Comparison of ENCODE assay signal across 18 cellular contexts in the genomic region with DNA sequence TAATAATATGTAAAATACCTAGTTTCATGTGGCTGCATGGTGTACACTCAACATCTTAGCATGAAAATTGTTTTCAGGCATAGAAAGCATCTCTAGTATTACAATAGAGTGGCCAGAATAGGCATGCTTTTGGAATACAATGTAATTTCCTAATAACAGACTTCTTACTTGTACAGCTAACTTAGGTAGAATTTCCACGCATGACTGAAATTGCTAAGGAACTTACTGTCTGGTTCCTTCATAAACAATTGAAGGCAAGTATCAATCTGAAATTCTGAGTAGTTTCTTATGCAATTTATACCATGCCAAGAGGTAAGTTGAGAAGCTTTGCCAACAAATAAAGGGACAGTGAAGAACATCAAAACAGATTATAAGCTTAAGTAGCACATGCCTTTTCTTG. TPM values are rescaled to one million over a fixed set of nuclear protein-coding genes. Genes with fewer than 3 reads are reported as not detected.
DNase-seq lines count a peak whose midpoint lies in the region; ATAC-seq, FAIRE-seq and TF ChIP-seq lines count a peak whose summit lies in the region.
"Had no signal": no experiment of that assay in that cellular context is flagged by ENCODE, and none has a peak within 500 bp of the region (broad histone marks: within the 10 kb centered on the region; RNA-seq: fewer than 3 reads in every experiment).

No MANE protein-coding gene starts in this region.

- H3K9ac ChIP-seq in HUES6 (ENCODE audit: low read length) (no peak overlapping the region), colonic mucosa (ENCODE audit: low read depth in 2 of 2, low read length in 2 of 2) (no peak overlapping the region), HepG2 (ENCODE audit: insufficient read depth, low read depth, low read length) (peak overlapping the region; percentile 33)
- H3K9ac ChIP-seq: BLaER1 treated with 17β-estradiol and CSF1 and Interleukin-3, amounts not matched to agents 10 nM and 100 nM; GM23248 had no signal

- TF ChIP-seq CTCF in 22Rv1 (IDR thresholded peaks at IDR 0.05) (no peak), colonic mucosa (IDR thresholded peaks at IDR 0.05) (no peak), HepG2 (CRISPR knock-in tag; IDR thresholded peaks at IDR 0.05) (no peak), GM13977 (IDR thresholded peaks at IDR 0.05; ENCODE audit: extremely low read depth, insufficient read depth, missing control alignments) (no peak)

- H3K36me3 ChIP-seq in HUES6 (ENCODE audit: control insufficient read depth, insufficient read depth, low read length), result no peaks in the 10 kb centered on the region
- H3K36me3 ChIP-seq in colonic mucosa, result no peaks in the 10 kb centered on the region
- no peaks in the 10 kb centered on the region for H3K36me3 ChIP-seq in HepG2 (replicated peaks in 1 of 2; ENCODE audit: control insufficient read depth in 1 of 2, insufficient read depth in 2 of 2, low read length in 2 of 2)
- H3K36me3 ChIP-seq: BLaER1 treated with 17β-estradiol and CSF1 and Interleukin-3, amounts not matched to agents 10 nM and 100 nM had no signal

- no peak for TF ChIP-seq POLR2A in HepG2 (IDR thresholded peaks at IDR 0.05; ENCODE audit: insufficient read depth in 1 of 2, low read depth in 2 of 2, low read length in 2 of 2)

- POLR2A ChIA-PET in HepG2 (lab: Yijun Ruan, JAX), result interaction anchor here (0.8 to 4.0 kb wide), 9 partner anchors 9 to 349 kb away, joined by 3 to 56 read pairs (median 7); a partner anchor contains a TSS

- DNase-seq in colonic mucosa (no peak), HepG2 (ENCODE audit: low spot score) (no peak), GM13977 (ENCODE audit: low spot score) (no peak), frontal cortex (ENCODE audit: low spot score in 2 of 2) (no peak), DMS 273 treated with DMSO at 0.1 percent for 48 hours (lab: John Stamatoyannopoulos, UW) (no peak), NCI-H2081 (lab: John Stamatoyannopoulos, UW) (no peak)
- DNase-seq: EL, GM23248, NCI-H1092 treated with DMSO at 0.1 percent for 48 hours, NCI-H345, NCI-H526 treated with DMSO at 0.1 percent for 48 hours, SHP77 treated with DMSO at 0.1 percent for 48 hours had no signal

- TF ChIP-seq EP300 in HepG2 (IDR thresholded peaks at IDR 0.05; ENCODE audit: low read depth in 2 of 2, low read length in 2 of 2) (no peak), HepG2 (CRISPR knock-in tag; IDR thresholded peaks at IDR 0.05; ENCODE audit: borderline replicate concordance) (no peak)

- CTCF ChIA-PET in HepG2 (lab: Yijun Ruan, JAX; ENCODE audit: low intra/inter-chr PET ratio, low total read pairs), result no interaction called here

- H3K27me3 ChIP-seq in HUES6 (ENCODE audit: control insufficient read depth, insufficient read depth, low read length) (no peaks in the 10 kb centered on the region), colonic mucosa (no peaks in the 10 kb centered on the region), HepG2 (ENCODE audit: control insufficient read depth in 1 of 2, insufficient read depth in 2 of 2, low read length in 2 of 2) (no peaks in the 10 kb centered on the region)
- H3K27me3 ChIP-seq: BLaER1 treated with 17β-estradiol and CSF1 and Interleukin-3, amounts not matched to agents 10 nM and 100 nM had no signal

- peak overlapping the region; percentile 68 for H3K4me2 ChIP-seq in HepG2 (ENCODE audit: low read depth, low read length)
- H3K4me2 ChIP-seq: BLaER1 treated with 17β-estradiol and CSF1 and Interleukin-3, amounts not matched to agents 10 nM and 100 nM had no signal

- peaks cover 3% of the 10 kb centered on the region for H3K79me2 ChIP-seq in HepG2 (ENCODE audit: insufficient read depth, low read length)

- FAIRE-seq in HepG2 (lab: Jason Lieb, UNC) (no peak), frontal cortex (lab: Jason Lieb, UNC) (no peak)
- FAIRE-seq: A549 had no signal

- BruUV-seq in HepG2 (replicated peaks; lab: Mats Ljungman, UMichigan), result TSS peak; percentile 96

- H3K4me3 ChIP-seq in HUES6 (ENCODE audit: low read depth, low read length), result no peak overlapping the region
- H3K4me3 ChIP-seq in colonic mucosa, result no peak overlapping the region
- peak overlapping the region in 1 of 3 experiments; percentile 11; a peak in 1 of 6 replicates for H3K4me3 ChIP-seq in HepG2 (replicated peaks in 1 of 3; ENCODE audit: insufficient read depth in 1 of 3, low read depth in 2 of 3, low read length in 3 of 3)
- H3K4me3 ChIP-seq: A549; BLaER1 treated with 17β-estradiol and CSF1 and Interleukin-3, amounts not matched to agents 10 nM and 100 nM; GM23248 had no signal

- H2AFZ ChIP-seq in HepG2 (ENCODE audit: low read length), result no peak overlapping the region
- H2AFZ ChIP-seq: GM23248 had no signal

- H3K9me3 ChIP-seq in HUES6 (ENCODE audit: control insufficient read depth, insufficient read depth, low read depth, low read length), result no peaks in the 10 kb centered on the region
- no peaks in the 10 kb centered on the region for H3K9me3 ChIP-seq in colonic mucosa
- H3K9me3 ChIP-seq in HepG2 (ENCODE audit: low read length), result peaks cover 5% of the 10 kb centered on the region; the same call in 1 of the 2 replicates
- H3K9me3 ChIP-seq: A549 had no signal

- WGBS in HepG2 (ENCODE audit: low lambda C conversion rate), result 82% methylated on average over 1 of the region's 1 CpG

- TF ChIP-seq RAD21 in HepG2 (CRISPR knock-in tag; IDR thresholded peaks at IDR 0.05), result no peak

- no peaks in the 10 kb centered on the region for H4K20me1 ChIP-seq in HepG2 (ENCODE audit: insufficient read depth, low read length)
- H4K20me1 ChIP-seq: BLaER1 treated with 17β-estradiol and CSF1 and Interleukin-3, amounts not matched to agents 10 nM and 100 nM had no signal

- in situ Hi-C loops in HepG2 (cut with HindIII; ENCODE audit: extremely low pct_ligation_motif_present, low pct_unique_long_range_greater_than_20kb), result loop anchor here (5.0 kb wide), 1 partner anchor 349 kb away; no protein-coding TSS in a partner anchor
- in situ Hi-C loops in GM13977 (cut with MboI; ENCODE audit: low pct_unique_long_range_greater_than_20kb, low sequenced_read_pairs, unreplicated experiment), result no loop called here

- H3K27ac ChIP-seq in 22Rv1, result peak overlapping the region; percentile 66
- H3K27ac ChIP-seq in HUES6 (ENCODE audit: low read depth, low read length), result peak overlapping the region; percentile 61; the same call in 1 of the 2 replicates
- peak overlapping the region; percentile 58 for H3K27ac ChIP-seq in colonic mucosa
- H3K27ac ChIP-seq in HepG2 (ENCODE audit: extremely low read length, insufficient read depth, low read length), result peak overlapping the region; percentile 93
- H3K27ac ChIP-seq: A549, GM23248 had no signal

- peak; percentile 6; the same call in 2 of the 3 replicates for ATAC-seq in HepG2
- ATAC-seq: HCT116 had no signal

- intact Hi-C loops in colonic mucosa (cut with DNase I) (no loop called here), HepG2 (cut with micrococcal nuclease; ENCODE audit: unreplicated experiment) (loop anchor here (2.0 kb wide), 2 partner anchors 48 to 350 kb away; no protein-coding TSS in a partner anchor)

- H3K4me1 ChIP-seq in HUES6 (ENCODE audit: control insufficient read depth, insufficient read depth, low read length) (peaks cover 16% of the 10 kb centered on the region), colonic mucosa (peaks cover 5% of the 10 kb centered on the region), HepG2 (ENCODE audit: insufficient read depth, low read length) (peaks cover 81% of the 10 kb centered on the region)
- H3K4me1 ChIP-seq: A549 had no signal

TF ChIP-seq in HepG2, 621 proteins besides CTCF, POLR2A, EP300 and RAD21 (continues in another document):
- TF ChIP-seq MEF2D (CRISPR knock-in tag; IDR thresholded peaks at IDR 0.05) (no peak), ZNF44 (CRISPR knock-in tag; IDR thresholded peaks at IDR 0.05) (no peak), ZNF607 (CRISPR knock-in tag; IDR thresholded peaks at IDR 0.05; ENCODE audit: borderline replicate concordance) (no peak)
- TF ChIP-seq, protein P1, sequence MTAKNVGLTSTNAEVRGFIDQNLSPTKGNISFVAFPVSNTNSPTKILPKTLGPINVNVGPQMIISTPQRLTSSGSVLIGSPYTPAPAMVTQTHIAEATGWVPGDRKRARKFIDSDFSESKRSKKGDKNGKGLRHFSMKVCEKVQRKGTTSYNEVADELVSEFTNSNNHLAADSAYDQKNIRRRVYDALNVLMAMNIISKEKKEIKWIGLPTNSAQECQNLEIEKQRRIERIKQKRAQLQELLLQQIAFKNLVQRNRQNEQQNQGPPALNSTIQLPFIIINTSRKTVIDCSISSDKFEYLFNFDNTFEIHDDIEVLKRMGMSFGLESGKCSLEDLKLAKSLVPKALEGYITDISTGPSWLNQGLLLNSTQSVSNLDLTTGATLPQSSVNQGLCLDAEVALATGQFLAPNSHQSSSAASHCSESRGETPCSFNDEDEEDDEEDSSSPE (CRISPR knock-in tag; IDR thresholded peaks at IDR 0.05), result 0 out of 2 replicates have a peak, but pooled peaks have one; percentile 2

RNA-seq across cellular contexts. Expression of a gene that starts 26.7 kb away (rescaled TPM):
- total RNA-seq in colonic mucosa (under 1 TPM in 1 of 2 donors, not detected in 1; 0.19 TPM), HepG2 (2016; rRNA removed; fragmentation: Illumina TruSeq; extraction: Trizol) (3.7 and 3.9 TPM in 2 replicates), frontal cortex (11.4 TPM)
- total RNA-seq in HepG2 (2016; cell fraction: cytosol; rRNA removed; fragmentation: Illumina TruSeq; extraction: Trizol; ENCODE audit: low read depth), result 0.40 and 0.53 TPM in 2 replicates
- 2.9 and 4.2 TPM in 2 replicates for total RNA-seq in HepG2 (2016; cell fraction: insoluble cytoplasmic fraction; rRNA removed; fragmentation: Illumina TruSeq; extraction: Trizol)
- 0.99 and 1.1 TPM in 2 replicates for total RNA-seq in HepG2 (2016; cell fraction: membrane; rRNA removed; fragmentation: Illumina TruSeq; extraction: Trizol)
- total RNA-seq in HepG2 (2016; cell fraction: nucleus; rRNA removed; fragmentation: Illumina TruSeq; extraction: Trizol), result 2.0 and 2.5 TPM in 2 replicates
- 1.7 and 1.8 TPM in 2 replicates for polyA plus RNA-seq in HepG2 (2011; rRNA removed)
- 0.50 and 0.86 TPM in 2 replicates for polyA plus RNA-seq in HepG2 (2011; cell fraction: cytosol; rRNA removed)
- polyA plus RNA-seq in HepG2 (2011; cell fraction: nucleus; rRNA removed), result 1.5 and 2.0 TPM in 2 replicates
- polyA plus RNA-seq in HepG2 (2012), result 3.6 and 7.3 TPM in 2 replicates
- 0.33 and 0.46 TPM in 2 replicates for polyA plus RNA-seq in HepG2 (2016; cell fraction: cytosol; fragmentation: Illumina TruSeq; extraction: Trizol; ENCODE audit: low read depth)
- 2.9 and 3.1 TPM in 2 replicates for polyA plus RNA-seq in HepG2 (2016; cell fraction: insoluble cytoplasmic fraction; fragmentation: Illumina TruSeq; extraction: Trizol; ENCODE audit: low read depth)
- polyA plus RNA-seq in HepG2 (2016; cell fraction: membrane; fragmentation: Illumina TruSeq; extraction: Trizol; ENCODE audit: low read depth), result 0.50 and 0.54 TPM in 2 replicates
- polyA plus RNA-seq in HepG2 (2016; cell fraction: nucleus; fragmentation: Illumina TruSeq; extraction: Trizol; ENCODE audit: insufficient read depth, low read depth), result 2.4 and 4.4 TPM in 2 replicates
- 0.22 TPM in 1 of 2 replicates, not detected in the other for polyA minus RNA-seq in HepG2 (2011; rRNA and poly(A)+ RNA removed; ENCODE audit: low replicate concordance)
- polyA minus RNA-seq in HepG2 (2011; cell fraction: cytosol; rRNA and poly(A)+ RNA removed), result 0.59 TPM in 1 of 2 replicates, not detected in the other
- 1.5 and 2.7 TPM in 2 replicates for polyA minus RNA-seq in HepG2 (2011; cell fraction: nucleus; rRNA and poly(A)+ RNA removed)
- total RNA-seq: GM23248, RPMI7951 had no signal
- polyA plus RNA-seq: GM23248 had no signal
